In genomic region chr21:42924433-42924751, GRCh38 we compare ENCODE assay signal across 1 cellular context.
TF ChIP-seq lines count a peak whose summit lies in the region.

No MANE protein-coding gene starts in this region.

TF ChIP-seq in endothelial cell of umbilical vein, 7 proteins besides CTCF, POLR2A, EP300 and RAD21:
- TF ChIP-seq MAX (IDR thresholded peaks at IDR 0.05; ENCODE audit: insufficient read depth, insufficient read length) (no peak), JUN (IDR thresholded peaks at IDR 0.05; ENCODE audit: borderline replicate concordance, insufficient read depth, insufficient read length, low read depth) (no peak), POLR2AphosphoS5 (IDR thresholded peaks at IDR 0.05; ENCODE audit: insufficient read depth, low read depth, low read length) (no peak), MYC (IDR thresholded peaks at IDR 0.05; ENCODE audit: low read depth, low read length) (no peak), GATA2 (IDR thresholded peaks at IDR 0.05; ENCODE audit: insufficient read depth, insufficient read length, low read depth, low read length) (no peak), FOS (IDR thresholded peaks at IDR 0.05; ENCODE audit: borderline replicate concordance, insufficient read depth, low read length) (no peak), EZH2 (IDR thresholded peaks at IDR 0.05; ENCODE audit: borderline replicate concordance, low read depth, low read length, severe bottlenecking) (no peak)
